In genomic region chr2:98907385-98907784, GRCh38 we compare ENCODE assay signal across 18 cellular contexts.
"Had no signal": no experiment of that assay in that cellular context is flagged by ENCODE, and none has a peak within 500 bp of the region (broad histone marks: within the 10 kb centered on the region; RNA-seq: fewer than 3 reads in every experiment).

No MANE protein-coding gene starts in this region.

- H3K4me3 ChIP-seq: tibial nerve had no signal

- H3K4me3 Mint-ChIP-seq: activated CD8-positive, alpha-beta T cell treated with anti-CD3 and anti-CD28 coated beads for 36 hours; activated naive CD8-positive, alpha-beta T cell treated with anti-CD3 and anti-CD28 coated beads for 36 hours; activated T-cell treated with anti-CD3 and anti-CD28 coated beads, Interleukin-2, amount 50 U/mL, for 72 hours; brain; endodermal cell; mesothelial cell of epicardium; nephron had no signal

- H3K36me3 ChIP-seq: tibial nerve had no signal

- H3K9me3 Mint-ChIP-seq: activated CD8-positive, alpha-beta T cell treated with anti-CD3 and anti-CD28 coated beads for 36 hours; activated naive CD8-positive, alpha-beta T cell treated with anti-CD3 and anti-CD28 coated beads for 36 hours; activated T-cell treated with anti-CD3 and anti-CD28 coated beads, Interleukin-2, amount 50 U/mL, for 72 hours; endodermal cell; mesothelial cell of epicardium; nephron had no signal

- H3K36me3 Mint-ChIP-seq: activated naive CD8-positive, alpha-beta T cell treated with anti-CD3 and anti-CD28 coated beads for 36 hours; brain; mesothelial cell of epicardium had no signal

- FAIRE-seq: colon had no signal

- H3K9me3 ChIP-seq: tibial nerve had no signal

- ATAC-seq: activated CD8-positive, alpha-beta T cell treated with anti-CD3 and anti-CD28 coated beads for 36 hours; activated T-cell treated with anti-CD3 and anti-CD28 coated beads, Interleukin-2, amount 50 U/mL, for 72 hours had no signal

- H3K27ac ChIP-seq: tibial nerve had no signal

- H3K27ac Mint-ChIP-seq: activated CD8-positive, alpha-beta T cell treated with anti-CD3 and anti-CD28 coated beads for 36 hours; activated naive CD8-positive, alpha-beta T cell treated with anti-CD3 and anti-CD28 coated beads for 36 hours; activated T-cell treated with anti-CD3 and anti-CD28 coated beads, Interleukin-2, amount 50 U/mL, for 72 hours; endodermal cell; mesothelial cell of epicardium; nephron had no signal

- DNase-seq: activated CD8-positive, alpha-beta T cell treated with anti-CD3 and anti-CD28 coated beads for 36 hours; activated naive CD8-positive, alpha-beta T cell treated with anti-CD3 and anti-CD28 coated beads for 36 hours; activated T-cell treated with anti-CD3 and anti-CD28 coated beads, Interleukin-2, amount 50 U/mL, for 72 hours; anterior cingulate cortex; central memory CD4-positive, alpha-beta T cell; foreskin melanocyte; hypothalamus; islet precursor cell; stimulated activated CD4-positive, alpha-beta T cell treated with anti-CD3 and anti-CD28 coated beads, Interleukin-2, amount 100 ng/mL, for 24 hours; stimulated activated naive CD4-positive, alpha-beta T cell treated with Interleukin-2 at 50 U/mL for 16 hours; T-helper 1 cell; T-helper 9 cell had no signal

- H3K27me3 ChIP-seq: tibial nerve had no signal
